8 cellular contexts compared by ENCODE assay signal in genomic region chr9:120869360-120869687, GRCh38. TPM values are rescaled to one million over a fixed set of nuclear protein-coding genes. Genes with fewer than 3 reads are reported as not detected.
DNase-seq lines count a peak whose midpoint lies in the region; ATAC-seq and TF ChIP-seq lines count a peak whose summit lies in the region.

No MANE protein-coding gene starts in this region.

- no peaks in the 10 kb centered on the region for H3K27me3 ChIP-seq in duodenal mucosa (ENCODE audit: control insufficient read depth in 1 of 2, insufficient read depth in 2 of 2, low read length in 2 of 2)
- no peaks in the 10 kb centered on the region for H3K27me3 ChIP-seq in naive thymus-derived CD4-positive, alpha-beta T cell (ENCODE audit: control insufficient read depth in 2 of 2, insufficient read depth in 2 of 2, low read length in 2 of 2)

- no peaks in the 10 kb centered on the region for H3K27me3 Mint-ChIP-seq in naive thymus-derived CD4-positive, alpha-beta T cell

- peaks cover 15 to 54% (median 29%) of the 10 kb centered on the region in 7 donors for H3K4me1 Mint-ChIP-seq in naive thymus-derived CD4-positive, alpha-beta T cell

- H3K9ac ChIP-seq in duodenal mucosa (ENCODE audit: low read depth in 1 of 2, low read length in 2 of 2): peak overlapping the region; percentile 74 to 80

- H3K9me3 Mint-ChIP-seq in naive thymus-derived CD4-positive, alpha-beta T cell: peaks cover 0 to 3% (median 0%) of the 10 kb centered on the region in 11 donors

- peak overlapping the region; percentile 82 for H3K4me3 ChIP-seq in AG09309 (ENCODE audit: control insufficient read depth, low read depth, low read length)
- H3K4me3 ChIP-seq in LNCaP clone FGC (ENCODE audit: low read depth, low read length): peak overlapping the region; percentile 54
- peak overlapping the region; percentile 68 to 80 for H3K4me3 ChIP-seq in duodenal mucosa (ENCODE audit: low read depth in 1 of 2, low read length in 2 of 2)
- peak overlapping the region; percentile 78 for H3K4me3 ChIP-seq in naive thymus-derived CD4-positive, alpha-beta T cell (ENCODE audit: low read length)

- CTCF ChIA-PET in naive thymus-derived CD4-positive, alpha-beta T cell (lab: Charles Lee): interaction anchor here (0.6 to 5.0 kb wide), 19 partner anchors 15 to 252 kb away, joined by 3 to 49 read pairs (median 3); no protein-coding TSS in a partner anchor

- intact Hi-C loops in naive thymus-derived CD4-positive, alpha-beta T cell (cut with micrococcal nuclease): loop anchor here (1.0 to 2.0 kb wide), 11 partner anchors 8 to 331 kb away; partner anchors contain the start of genes CNTRL (in 1 of the 2), MEGF9 (in 1 of the 2), PHF19 (in 1 of the 2) and RAB14 (in 1 of the 2)
- intact Hi-C loops in posterior cingulate gyrus (cut with DNase I): no loop called here

- H3K36me3 Mint-ChIP-seq in naive thymus-derived CD4-positive, alpha-beta T cell: peaks cover under 1 to 46% (median 15%) of the 10 kb centered on the region in 5 donors

- peaks cover 3 to 33% of the 10 kb centered on the region in 2 donors for H3K36me3 ChIP-seq in duodenal mucosa (ENCODE audit: control insufficient read depth in 1 of 2, insufficient read depth in 2 of 2, low read length in 2 of 2)
- H3K36me3 ChIP-seq in naive thymus-derived CD4-positive, alpha-beta T cell (ENCODE audit: control insufficient read depth in 2 of 3, insufficient read depth in 3 of 3, low read length in 3 of 3): peaks cover 0 to 50% (median 0%) of the 10 kb centered on the region in 3 experiments

- no peaks in the 10 kb centered on the region for H3K9me3 ChIP-seq in duodenal mucosa (ENCODE audit: control insufficient read depth in 1 of 2, low read length in 2 of 2)
- no peaks in the 10 kb centered on the region for H3K9me3 ChIP-seq in naive thymus-derived CD4-positive, alpha-beta T cell (ENCODE audit: control insufficient read depth in 2 of 3, low read length in 3 of 3)

- H3K27ac ChIP-seq in duodenal mucosa (ENCODE audit: low read depth, low read length): peak overlapping the region; percentile 77
- peak overlapping the region; percentile 77 for H3K27ac ChIP-seq in naive thymus-derived CD4-positive, alpha-beta T cell (ENCODE audit: low read depth, low read length)

- peak overlapping the region; percentile 49 to 95 (median 91) for H3K4me3 Mint-ChIP-seq in naive thymus-derived CD4-positive, alpha-beta T cell

- ATAC-seq in naive thymus-derived CD4-positive, alpha-beta T cell: no peak
- no peak for ATAC-seq in HG02623 (IDR thresholded peaks at IDR 0.05; ENCODE audit: unreplicated experiment)

- H3K4me1 ChIP-seq in duodenal mucosa (ENCODE audit: control insufficient read depth in 1 of 2, insufficient read depth in 2 of 2, low read length in 2 of 2): peaks cover 12 to 13% of the 10 kb centered on the region in 2 donors
- H3K4me1 ChIP-seq in naive thymus-derived CD4-positive, alpha-beta T cell (ENCODE audit: control insufficient read depth in 2 of 2, insufficient read depth in 2 of 2, low read length in 2 of 2): peaks cover 7 to 10% of the 10 kb centered on the region in 2 donors

- DNase-seq in AG09309 (ENCODE audit: low read depth) (no peak), LNCaP clone FGC (ENCODE audit: low read depth) (no peak), ureter (ENCODE audit: low spot score) (no peak), C1 segment of cervical spinal cord (lab: John Stamatoyannopoulos, UW) (no peak), posterior cingulate gyrus (no peak)
- no peak for DNase-seq in naive thymus-derived CD4-positive, alpha-beta T cell

- peak overlapping the region; percentile 79 to 97 (median 94) for H3K27ac Mint-ChIP-seq in naive thymus-derived CD4-positive, alpha-beta T cell

- POLR2A ChIA-PET in naive thymus-derived CD4-positive, alpha-beta T cell (lab: Charles Lee): interaction anchor here (0.7 to 16.9 kb wide), 15 partner anchors 10 to 212 kb away, joined by 3 to 703 read pairs (median 15); partner anchors contain the start of genes FBXW2, PHF19, PSMD5 and TRAF1

- TF ChIP-seq CTCF in AG09309 (IDR thresholded peaks at IDR 0.05; ENCODE audit: control insufficient read depth, insufficient read depth, low read depth, low read length, missing control alignments): no peak
- TF ChIP-seq CTCF in LNCaP clone FGC (IDR thresholded peaks at IDR 0.05; ENCODE audit: control insufficient read depth, extremely low read depth, insufficient read depth): no peak

RNA-seq across cellular contexts. Expression of gene PHF19, which starts 7.7 kb away (rescaled TPM):
- 100 to 1,000 TPM in 3 of 5 experiments, 10 to 100 TPM in 2; 65.9 to 271 (median 197) TPM for total RNA-seq in naive thymus-derived CD4-positive, alpha-beta T cell
- 10 to 100 TPM; 13.1 to 16.5 TPM for polyA plus RNA-seq in naive thymus-derived CD4-positive, alpha-beta T cell
- 33.3 TPM for total RNA-seq in ureter

RNA-seq across cellular contexts. Expression of gene PSMD5, which starts 26.6 kb away (rescaled TPM):
- total RNA-seq in naive thymus-derived CD4-positive, alpha-beta T cell: 10 to 100 TPM; 33.5 to 63.9 (median 44.0) TPM
- 10 to 100 TPM; 22.3 to 29.2 TPM for polyA plus RNA-seq in naive thymus-derived CD4-positive, alpha-beta T cell
- 53.4 TPM for total RNA-seq in ureter

RNA-seq across cellular contexts. Expression of gene TRAF1, which starts 57.3 kb away (rescaled TPM):
- 100 to 1,000 TPM in 2 of 5 experiments, 10 to 100 TPM in 3; 58.7 to 131 (median 98.2) TPM for total RNA-seq in naive thymus-derived CD4-positive, alpha-beta T cell
- polyA plus RNA-seq in naive thymus-derived CD4-positive, alpha-beta T cell: 1 to 10 TPM; 3.7 to 6.6 TPM
- total RNA-seq in ureter: 10.0 TPM
